Comparison of ENCODE assay signal across 22 cellular contexts in genomic region chr7:132578826-132579225, GRCh38.
"Had no signal": no experiment of that assay in that cellular context is flagged by ENCODE, and none has a peak within 500 bp of the region (broad histone marks: within the 10 kb centered on the region; RNA-seq: fewer than 3 reads in every experiment).

No MANE protein-coding gene starts in this region.

- H3K27ac Mint-ChIP-seq: immature natural killer cell; stimulated activated memory B cell treated with anti-CD40 and anti-IgM and Interleukin-4, amounts not matched to agents 10 μg/mL and 1 μg/mL and 100 μg/mL, for 72 hours; stimulated activated naive CD8-positive, alpha-beta T cell treated with anti-CD3 and anti-CD28 coated beads, Interleukin-15, amount 100 ng/mL, for 72 hours had no signal

- ATAC-seq: heart left ventricle; left colon; left lung; lower lobe of right lung; naive thymus-derived CD8-positive, alpha-beta T cell; pancreas; psoas muscle; right lobe of liver; stimulated activated memory B cell treated with anti-CD40 and anti-IgM and Interleukin-4, amounts not matched to agents 10 μg/mL and 1 μg/mL and 100 μg/mL, for 72 hours; stimulated activated naive CD8-positive, alpha-beta T cell treated with anti-CD3 and anti-CD28 coated beads, Interleukin-15, amount 100 ng/mL, for 72 hours had no signal

- H3K36me3 Mint-ChIP-seq: immature natural killer cell; naive thymus-derived CD8-positive, alpha-beta T cell; stimulated activated memory B cell treated with anti-CD40 and anti-IgM and Interleukin-4, amounts not matched to agents 10 μg/mL and 1 μg/mL and 100 μg/mL, for 72 hours had no signal

- H3K9me3 Mint-ChIP-seq: immature natural killer cell; naive thymus-derived CD8-positive, alpha-beta T cell; stimulated activated memory B cell treated with anti-CD40 and anti-IgM and Interleukin-4, amounts not matched to agents 10 μg/mL and 1 μg/mL and 100 μg/mL, for 72 hours; stimulated activated naive CD8-positive, alpha-beta T cell treated with anti-CD3 and anti-CD28 coated beads, Interleukin-15, amount 100 ng/mL, for 72 hours had no signal

- DNase-seq: glutamatergic neuron; heart left ventricle; hypothalamus; immature natural killer cell; kidney; left colon; left lung; lower lobe of right lung; mammary epithelial cell; mesenchymal stem cell; pancreas; psoas muscle; right lobe of liver; stimulated activated CD4-positive, alpha-beta T cell treated with anti-CD3 and anti-CD28 coated beads, Interleukin-1b, Interleukin-23, amount 100 ng/mL, for 48 hours; stimulated activated CD4-positive, alpha-beta T cell treated with anti-CD3 and anti-CD28 coated beads, Interleukin-2, amount 100 ng/mL, for 48 hours; stimulated activated CD4-positive, alpha-beta T cell treated with anti-CD3 and anti-CD28 coated beads, Interleukin-4, amount 100 ng/mL, for 4 hours; stimulated activated CD8-positive, alpha-beta memory T cell treated with anti-CD3 and anti-CD28 coated beads, Interleukin-4, amount 100 ng/mL, for 48 hours; stimulated activated naive CD4-positive, alpha-beta T cell treated with Interleukin-2 at 50 U/mL for 16 hours; stimulated activated naive CD8-positive, alpha-beta T cell treated with anti-CD3 and anti-CD28 coated beads, Interleukin-15, amount 100 ng/mL, for 72 hours; substantia nigra had no signal
